In the genomic region with DNA sequence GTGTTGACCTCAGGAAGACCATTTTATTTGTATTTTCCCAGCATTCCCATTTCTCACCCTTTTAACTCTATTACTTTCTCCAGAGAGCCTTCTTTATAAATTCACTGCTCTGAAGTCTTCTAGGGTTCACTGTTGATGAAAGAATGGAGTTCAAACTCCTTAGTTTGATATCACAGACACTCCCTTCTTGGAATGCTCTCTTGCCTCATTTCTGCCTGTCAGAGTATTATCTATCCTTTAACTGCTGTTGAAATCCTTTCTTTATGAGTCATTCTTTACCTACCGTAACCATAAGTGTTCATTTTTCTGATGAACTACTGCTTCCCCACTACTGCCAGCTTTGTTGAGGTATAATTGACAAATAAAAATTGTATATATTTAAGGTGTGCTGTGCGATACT, we compare ENCODE assay signal across 1 cellular context.
TF ChIP-seq lines count a peak whose summit lies in the region.

No MANE protein-coding gene starts in this region.

TF ChIP-seq in K562, 482 proteins besides CTCF, POLR2A, EP300 and RAD21 (continues in another document):
- TF ChIP-seq ZNF318 (IDR thresholded peaks at IDR 0.05; ENCODE audit: borderline replicate concordance in 1 of 2, low read depth in 1 of 2) = peak in 1 of 2 experiments; percentile 52; a peak in 1 of 4 replicates
- peak; percentile 38; the same call in 1 of the 2 replicates for TF ChIP-seq LEF1 (IDR thresholded peaks at IDR 0.05)
- TF ChIP-seq TCF3 (CRISPR knock-in tag; IDR thresholded peaks at IDR 0.05) = 0 out of 2 replicates have a peak, but pooled peaks have one; percentile 12
- peak; percentile 66 for TF ChIP-seq MEIS2 (IDR thresholded peaks at IDR 0.05; ENCODE audit: partially characterized antibody)
- TF ChIP-seq SNIP1 (IDR thresholded peaks at IDR 0.05; ENCODE audit: low read depth) = no peak
- TF ChIP-seq CBFA2T3 (IDR thresholded peaks at IDR 0.05) = peak; percentile 57
- 0 out of 3 replicates have a peak, but pooled peaks of 1 of the 2 experiments have one; percentile 43 for TF ChIP-seq CBX3 (IDR thresholded peaks at IDR 0.05; ENCODE audit: borderline replicate concordance in 1 of 2, low read length in 2 of 2)
- 0 out of 2 replicates have a peak, but pooled peaks have one; percentile 13 for TF ChIP-seq CTBP1 (IDR thresholded peaks at IDR 0.05; ENCODE audit: borderline replicate concordance)
- TF ChIP-seq USF2 (CRISPR knock-in tag; IDR thresholded peaks at IDR 0.05) = no peak
- peak; percentile 92 for TF ChIP-seq ATF3 (IDR thresholded peaks at IDR 0.05)
- no peak for TF ChIP-seq ATF3 (CRISPR knock-in tag; conservative IDR thresholded peaks at IDR 0.05)
- TF ChIP-seq, protein P1, sequence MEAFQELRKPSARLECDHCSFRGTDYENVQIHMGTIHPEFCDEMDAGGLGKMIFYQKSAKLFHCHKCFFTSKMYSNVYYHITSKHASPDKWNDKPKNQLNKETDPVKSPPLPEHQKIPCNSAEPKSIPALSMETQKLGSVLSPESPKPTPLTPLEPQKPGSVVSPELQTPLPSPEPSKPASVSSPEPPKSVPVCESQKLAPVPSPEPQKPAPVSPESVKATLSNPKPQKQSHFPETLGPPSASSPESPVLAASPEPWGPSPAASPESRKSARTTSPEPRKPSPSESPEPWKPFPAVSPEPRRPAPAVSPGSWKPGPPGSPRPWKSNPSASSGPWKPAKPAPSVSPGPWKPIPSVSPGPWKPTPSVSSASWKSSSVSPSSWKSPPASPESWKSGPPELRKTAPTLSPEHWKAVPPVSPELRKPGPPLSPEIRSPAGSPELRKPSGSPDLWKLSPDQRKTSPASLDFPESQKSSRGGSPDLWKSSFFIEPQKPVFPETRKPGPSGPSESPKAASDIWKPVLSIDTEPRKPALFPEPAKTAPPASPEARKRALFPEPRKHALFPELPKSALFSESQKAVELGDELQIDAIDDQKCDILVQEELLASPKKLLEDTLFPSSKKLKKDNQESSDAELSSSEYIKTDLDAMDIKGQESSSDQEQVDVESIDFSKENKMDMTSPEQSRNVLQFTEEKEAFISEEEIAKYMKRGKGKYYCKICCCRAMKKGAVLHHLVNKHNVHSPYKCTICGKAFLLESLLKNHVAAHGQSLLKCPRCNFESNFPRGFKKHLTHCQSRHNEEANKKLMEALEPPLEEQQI (IDR thresholded peaks at IDR 0.05) = peak; percentile 72; the same call in 1 of the 2 replicates
- TF ChIP-seq TEAD1 (CRISPR knock-in tag; IDR thresholded peaks at IDR 0.05) = 0 out of 4 replicates have a peak, but pooled peaks of 1 of the 2 experiments have one; percentile 49
- TF ChIP-seq, protein P2, sequence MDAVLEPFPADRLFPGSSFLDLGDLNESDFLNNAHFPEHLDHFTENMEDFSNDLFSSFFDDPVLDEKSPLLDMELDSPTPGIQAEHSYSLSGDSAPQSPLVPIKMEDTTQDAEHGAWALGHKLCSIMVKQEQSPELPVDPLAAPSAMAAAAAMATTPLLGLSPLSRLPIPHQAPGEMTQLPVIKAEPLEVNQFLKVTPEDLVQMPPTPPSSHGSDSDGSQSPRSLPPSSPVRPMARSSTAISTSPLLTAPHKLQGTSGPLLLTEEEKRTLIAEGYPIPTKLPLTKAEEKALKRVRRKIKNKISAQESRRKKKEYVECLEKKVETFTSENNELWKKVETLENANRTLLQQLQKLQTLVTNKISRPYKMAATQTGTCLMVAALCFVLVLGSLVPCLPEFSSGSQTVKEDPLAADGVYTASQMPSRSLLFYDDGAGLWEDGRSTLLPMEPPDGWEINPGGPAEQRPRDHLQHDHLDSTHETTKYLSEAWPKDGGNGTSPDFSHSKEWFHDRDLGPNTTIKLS (IDR thresholded peaks at IDR 0.05; ENCODE audit: borderline replicate concordance, low read depth) = no peak
- TF ChIP-seq STAT5A (IDR thresholded peaks at IDR 0.05; ENCODE audit: borderline replicate concordance, low read length) = peak; percentile 48; the same call in 1 of the 2 replicates
- peak; percentile 94 for TF ChIP-seq JUND (IDR thresholded peaks at IDR 0.05; ENCODE audit: borderline replicate concordance, low read depth, low read length)
- TF ChIP-seq JUND (tag; IDR thresholded peaks at IDR 0.05; ENCODE audit: borderline replicate concordance, low read depth, low read length) = peak; percentile 94; the same call in 2 of the 3 replicates
- peak in 1 of 2 experiments; percentile 30; a peak in 1 of 4 replicates for TF ChIP-seq HDAC1 (IDR thresholded peaks at IDR 0.05)
- peak; percentile 59 for TF ChIP-seq ZEB2 (IDR thresholded peaks at IDR 0.05)
- peak; percentile 26; the same call in 1 of the 2 replicates for TF ChIP-seq CEBPG (CRISPR knock-in tag; IDR thresholded peaks at IDR 0.05)
- peak; percentile 39 to 71 for TF ChIP-seq CEBPG (tag; conservative IDR thresholded peaks at IDR 0.05 in 1 of 2, IDR thresholded peaks at IDR 0.05 in 1 of 2)
- TF ChIP-seq FOXM1 (IDR thresholded peaks at IDR 0.05; ENCODE audit: low read depth) = peak; percentile 53; the same call in 1 of the 2 replicates
- TF ChIP-seq FOXM1 (CRISPR knock-in tag; IDR thresholded peaks at IDR 0.05; ENCODE audit: low read depth) = no peak
- TF ChIP-seq ARID1B (IDR thresholded peaks at IDR 0.05) = peak; percentile 79
- peak; percentile 82 for TF ChIP-seq TEAD4 (IDR thresholded peaks at IDR 0.05; ENCODE audit: low read length)
- no peak for TF ChIP-seq TEAD4 (CRISPR knock-in tag; IDR thresholded peaks at IDR 0.05; ENCODE audit: borderline replicate concordance)
- peak; percentile 83 for TF ChIP-seq CEBPB (tag; IDR thresholded peaks at IDR 0.05)
- TF ChIP-seq ATF7 (IDR thresholded peaks at IDR 0.05) = peak; percentile 30; the same call in 1 of the 2 replicates
- TF ChIP-seq NBN (IDR thresholded peaks at IDR 0.05; ENCODE audit: low read depth) = peak; percentile 31; the same call in 1 of the 2 replicates
- peak; percentile 20; the same call in 1 of the 2 replicates for TF ChIP-seq NCOR1 (IDR thresholded peaks at IDR 0.05)
- peak; percentile 83 for TF ChIP-seq DPF2 (IDR thresholded peaks at IDR 0.05)
- TF ChIP-seq TCF7 (IDR thresholded peaks at IDR 0.05; ENCODE audit: borderline replicate concordance) = no peak
- TF ChIP-seq FOSL1 (tag; conservative IDR thresholded peaks at IDR 0.05) = peak; percentile 90
- TF ChIP-seq RFX1 (IDR thresholded peaks at IDR 0.05) = peak; percentile 8; the same call in 1 of the 2 replicates
- TF ChIP-seq, protein P3, sequence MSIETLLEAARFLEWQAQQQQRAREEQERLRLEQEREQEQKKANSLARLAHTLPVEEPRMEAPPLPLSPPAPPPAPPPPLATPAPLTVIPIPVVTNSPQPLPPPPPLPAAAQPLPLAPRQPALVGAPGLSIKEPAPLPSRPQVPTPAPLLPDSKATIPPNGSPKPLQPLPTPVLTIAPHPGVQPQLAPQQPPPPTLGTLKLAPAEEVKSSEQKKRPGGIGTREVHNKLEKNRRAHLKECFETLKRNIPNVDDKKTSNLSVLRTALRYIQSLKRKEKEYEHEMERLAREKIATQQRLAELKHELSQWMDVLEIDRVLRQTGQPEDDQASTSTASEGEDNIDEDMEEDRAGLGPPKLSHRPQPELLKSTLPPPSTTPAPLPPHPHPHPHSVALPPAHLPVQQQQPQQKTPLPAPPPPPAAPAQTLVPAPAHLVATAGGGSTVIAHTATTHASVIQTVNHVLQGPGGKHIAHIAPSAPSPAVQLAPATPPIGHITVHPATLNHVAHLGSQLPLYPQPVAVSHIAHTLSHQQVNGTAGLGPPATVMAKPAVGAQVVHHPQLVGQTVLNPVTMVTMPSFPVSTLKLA (conservative IDR thresholded peaks at IDR 0.05) = peak in 1 of 2 experiments; percentile 40; a peak in 2 of 4 replicates
- TF ChIP-seq TRIM24 (IDR thresholded peaks at IDR 0.05) = peak in 1 of 2 experiments; percentile 62; a peak in 2 of 4 replicates
- peak; percentile 39; the same call in 1 of the 2 replicates for TF ChIP-seq ZNF592 (IDR thresholded peaks at IDR 0.05)
- no peak for TF ChIP-seq TRIM28 (IDR thresholded peaks at IDR 0.05)
- TF ChIP-seq SMARCA4 (IDR thresholded peaks at IDR 0.05) = peak; percentile 85
- TF ChIP-seq FOS (IDR thresholded peaks at IDR 0.05; ENCODE audit: extremely low read depth, insufficient read length) = peak; percentile 7
- TF ChIP-seq MYBL2 (IDR thresholded peaks at IDR 0.05; ENCODE audit: low read depth) = peak; percentile 67
- no peak for TF ChIP-seq MYBL2 (CRISPR knock-in tag; IDR thresholded peaks at IDR 0.05; ENCODE audit: borderline replicate concordance)
